In the genomic region with DNA sequence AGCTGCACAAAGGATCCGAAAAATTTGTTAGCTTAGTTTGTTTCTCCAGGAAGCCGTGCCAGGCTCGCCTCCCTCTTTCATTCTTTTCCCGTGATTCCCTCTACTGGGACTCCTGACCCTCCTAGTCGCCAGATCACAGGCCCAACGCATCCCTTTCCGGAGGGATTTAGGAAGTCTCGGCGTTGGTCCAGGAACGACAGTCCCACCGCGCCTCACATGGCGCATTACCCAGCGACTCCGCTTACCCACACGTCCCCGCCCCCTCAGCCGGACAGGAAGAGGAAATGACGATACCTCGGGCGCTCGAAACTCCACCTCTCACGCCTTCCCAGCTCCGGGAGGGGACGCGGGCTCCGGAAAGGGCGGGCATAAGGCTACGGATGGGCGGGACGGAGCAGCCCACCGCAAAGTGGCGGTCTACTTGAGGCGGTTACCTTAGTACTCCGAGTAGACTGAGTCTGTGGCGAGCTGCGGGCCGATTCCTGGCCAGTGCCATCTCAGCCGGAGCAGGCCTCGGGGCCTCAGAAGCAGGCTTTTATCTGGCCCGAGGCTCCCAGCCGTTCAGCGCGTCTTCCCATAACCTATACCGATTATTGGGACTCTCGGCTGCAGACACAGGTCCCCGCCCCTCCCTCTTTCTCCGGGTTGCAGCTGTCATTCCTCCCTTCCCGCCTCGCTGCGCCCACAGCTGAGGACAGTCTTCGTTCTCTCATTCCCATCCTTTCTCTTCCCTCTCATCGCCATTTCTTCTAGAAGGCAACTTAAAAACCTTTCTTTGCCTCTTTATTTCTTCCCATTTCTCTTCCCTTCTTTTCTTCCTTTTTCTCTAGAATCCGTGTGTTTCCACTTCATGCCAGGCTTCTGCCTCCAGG, we compare ENCODE assay signal across 1 cellular context.
TF ChIP-seq lines count a peak whose summit lies in the region.

A gene with protein sequence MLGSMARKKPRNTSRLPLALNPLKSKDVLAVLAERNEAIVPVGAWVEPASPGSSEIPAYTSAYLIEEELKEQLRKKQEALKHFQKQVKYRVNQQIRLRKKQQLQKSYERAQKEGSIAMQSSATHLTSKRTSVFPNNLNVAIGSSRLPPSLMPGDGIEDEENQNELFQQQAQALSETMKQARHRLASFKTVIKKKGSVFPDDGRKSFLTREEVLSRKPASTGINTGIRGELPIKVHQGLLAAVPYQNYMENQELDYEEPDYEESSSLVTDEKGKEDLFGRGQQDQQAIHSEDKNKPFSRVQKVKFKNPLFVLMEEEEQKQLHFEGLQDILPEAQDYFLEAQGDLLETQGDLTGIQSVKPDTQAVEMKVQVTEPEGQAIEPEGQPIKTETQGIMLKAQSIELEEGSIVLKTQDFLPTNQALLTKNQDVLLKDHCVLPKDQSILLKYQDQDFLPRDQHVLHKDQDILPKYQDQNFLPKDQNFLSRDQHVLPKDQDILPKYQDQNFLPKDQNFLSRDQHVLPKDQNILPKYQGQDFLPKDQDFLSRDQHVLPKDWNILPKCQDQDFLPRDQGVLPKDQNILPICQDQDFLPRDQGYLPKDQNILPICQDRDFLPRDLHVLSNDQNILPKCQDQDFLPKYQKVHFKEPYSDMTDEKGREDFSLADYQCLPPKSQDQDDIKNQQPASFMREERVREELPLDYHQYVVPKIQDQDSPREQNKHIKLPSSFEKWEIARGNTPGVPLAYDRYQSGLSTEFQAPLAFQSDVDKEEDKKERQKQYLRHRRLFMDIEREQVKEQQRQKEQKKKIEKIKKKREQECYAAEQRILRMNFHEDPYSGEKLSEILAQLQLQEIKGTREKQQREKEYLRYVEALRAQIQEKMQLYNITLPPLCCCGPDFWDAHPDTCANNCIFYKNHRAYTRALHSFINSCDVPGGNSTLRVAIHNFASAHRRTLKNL (plus strand): TSS at position 450 of the 872 bp plus-strand sequence. CDS start 531 bp downstream, outside the sequence.

TF ChIP-seq in HepG2, 621 proteins besides CTCF, POLR2A, EP300 and RAD21 (continued from another document and continues in another):
- TF ChIP-seq, protein P1, sequence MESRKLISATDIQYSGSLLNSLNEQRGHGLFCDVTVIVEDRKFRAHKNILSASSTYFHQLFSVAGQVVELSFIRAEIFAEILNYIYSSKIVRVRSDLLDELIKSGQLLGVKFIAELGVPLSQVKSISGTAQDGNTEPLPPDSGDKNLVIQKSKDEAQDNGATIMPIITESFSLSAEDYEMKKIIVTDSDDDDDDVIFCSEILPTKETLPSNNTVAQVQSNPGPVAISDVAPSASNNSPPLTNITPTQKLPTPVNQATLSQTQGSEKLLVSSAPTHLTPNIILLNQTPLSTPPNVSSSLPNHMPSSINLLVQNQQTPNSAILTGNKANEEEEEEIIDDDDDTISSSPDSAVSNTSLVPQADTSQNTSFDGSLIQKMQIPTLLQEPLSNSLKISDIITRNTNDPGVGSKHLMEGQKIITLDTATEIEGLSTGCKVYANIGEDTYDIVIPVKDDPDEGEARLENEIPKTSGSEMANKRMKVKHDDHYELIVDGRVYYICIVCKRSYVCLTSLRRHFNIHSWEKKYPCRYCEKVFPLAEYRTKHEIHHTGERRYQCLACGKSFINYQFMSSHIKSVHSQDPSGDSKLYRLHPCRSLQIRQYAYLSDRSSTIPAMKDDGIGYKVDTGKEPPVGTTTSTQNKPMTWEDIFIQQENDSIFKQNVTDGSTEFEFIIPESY (CRISPR knock-in tag; IDR thresholded peaks at IDR 0.05): no peak
- TF ChIP-seq ZNF879 (CRISPR knock-in tag; IDR thresholded peaks at IDR 0.05) (no peak), RFXANK (CRISPR knock-in tag; IDR thresholded peaks at IDR 0.05) (no peak; the same call in 1 of the 2 replicates), ZNF605 (CRISPR knock-in tag; IDR thresholded peaks at IDR 0.05) (0 out of 2 replicates have a peak, but pooled peaks have one; percentile 60), ZNF562 (CRISPR knock-in tag; IDR thresholded peaks at IDR 0.05; ENCODE audit: borderline replicate concordance) (no peak), ZNF577 (CRISPR knock-in tag; IDR thresholded peaks at IDR 0.05; ENCODE audit: borderline replicate concordance, low read depth) (no peak), RNF2 (conservative IDR thresholded peaks at IDR 0.05; ENCODE audit: low read depth) (no peak), NFIB (CRISPR knock-in tag; IDR thresholded peaks at IDR 0.05; ENCODE audit: borderline replicate concordance) (no peak), ZNF781 (CRISPR knock-in tag; IDR thresholded peaks at IDR 0.05; ENCODE audit: borderline replicate concordance, not compliant biosample characterization) (no peak), KLF16 (CRISPR knock-in tag; IDR thresholded peaks at IDR 0.05) (no peak; a peak in 1 of 4 replicates), ZNF629 (CRISPR knock-in tag; conservative IDR thresholded peaks at IDR 0.05) (no peak), HMG20A (CRISPR knock-in tag; IDR thresholded peaks at IDR 0.05; ENCODE audit: borderline replicate concordance) (no peak), NAIF1 (CRISPR knock-in tag; IDR thresholded peaks at IDR 0.05; ENCODE audit: borderline replicate concordance) (peak; percentile 57; the same call in 1 of the 2 replicates), ZNF101 (CRISPR knock-in tag; IDR thresholded peaks at IDR 0.05; ENCODE audit: borderline replicate concordance, low read depth) (peak; percentile 62; the same call in 1 of the 2 replicates), ARID5B (CRISPR knock-in tag; IDR thresholded peaks at IDR 0.05) (peak; percentile 49; the same call in 1 of the 2 replicates), ZNF556 (CRISPR knock-in tag; IDR thresholded peaks at IDR 0.05; ENCODE audit: borderline replicate concordance) (peak; percentile 60; the same call in 1 of the 2 replicates), CBFB (CRISPR knock-in tag; IDR thresholded peaks at IDR 0.05) (no peak; the same call in 1 of the 2 replicates)
- TF ChIP-seq, protein P2, sequence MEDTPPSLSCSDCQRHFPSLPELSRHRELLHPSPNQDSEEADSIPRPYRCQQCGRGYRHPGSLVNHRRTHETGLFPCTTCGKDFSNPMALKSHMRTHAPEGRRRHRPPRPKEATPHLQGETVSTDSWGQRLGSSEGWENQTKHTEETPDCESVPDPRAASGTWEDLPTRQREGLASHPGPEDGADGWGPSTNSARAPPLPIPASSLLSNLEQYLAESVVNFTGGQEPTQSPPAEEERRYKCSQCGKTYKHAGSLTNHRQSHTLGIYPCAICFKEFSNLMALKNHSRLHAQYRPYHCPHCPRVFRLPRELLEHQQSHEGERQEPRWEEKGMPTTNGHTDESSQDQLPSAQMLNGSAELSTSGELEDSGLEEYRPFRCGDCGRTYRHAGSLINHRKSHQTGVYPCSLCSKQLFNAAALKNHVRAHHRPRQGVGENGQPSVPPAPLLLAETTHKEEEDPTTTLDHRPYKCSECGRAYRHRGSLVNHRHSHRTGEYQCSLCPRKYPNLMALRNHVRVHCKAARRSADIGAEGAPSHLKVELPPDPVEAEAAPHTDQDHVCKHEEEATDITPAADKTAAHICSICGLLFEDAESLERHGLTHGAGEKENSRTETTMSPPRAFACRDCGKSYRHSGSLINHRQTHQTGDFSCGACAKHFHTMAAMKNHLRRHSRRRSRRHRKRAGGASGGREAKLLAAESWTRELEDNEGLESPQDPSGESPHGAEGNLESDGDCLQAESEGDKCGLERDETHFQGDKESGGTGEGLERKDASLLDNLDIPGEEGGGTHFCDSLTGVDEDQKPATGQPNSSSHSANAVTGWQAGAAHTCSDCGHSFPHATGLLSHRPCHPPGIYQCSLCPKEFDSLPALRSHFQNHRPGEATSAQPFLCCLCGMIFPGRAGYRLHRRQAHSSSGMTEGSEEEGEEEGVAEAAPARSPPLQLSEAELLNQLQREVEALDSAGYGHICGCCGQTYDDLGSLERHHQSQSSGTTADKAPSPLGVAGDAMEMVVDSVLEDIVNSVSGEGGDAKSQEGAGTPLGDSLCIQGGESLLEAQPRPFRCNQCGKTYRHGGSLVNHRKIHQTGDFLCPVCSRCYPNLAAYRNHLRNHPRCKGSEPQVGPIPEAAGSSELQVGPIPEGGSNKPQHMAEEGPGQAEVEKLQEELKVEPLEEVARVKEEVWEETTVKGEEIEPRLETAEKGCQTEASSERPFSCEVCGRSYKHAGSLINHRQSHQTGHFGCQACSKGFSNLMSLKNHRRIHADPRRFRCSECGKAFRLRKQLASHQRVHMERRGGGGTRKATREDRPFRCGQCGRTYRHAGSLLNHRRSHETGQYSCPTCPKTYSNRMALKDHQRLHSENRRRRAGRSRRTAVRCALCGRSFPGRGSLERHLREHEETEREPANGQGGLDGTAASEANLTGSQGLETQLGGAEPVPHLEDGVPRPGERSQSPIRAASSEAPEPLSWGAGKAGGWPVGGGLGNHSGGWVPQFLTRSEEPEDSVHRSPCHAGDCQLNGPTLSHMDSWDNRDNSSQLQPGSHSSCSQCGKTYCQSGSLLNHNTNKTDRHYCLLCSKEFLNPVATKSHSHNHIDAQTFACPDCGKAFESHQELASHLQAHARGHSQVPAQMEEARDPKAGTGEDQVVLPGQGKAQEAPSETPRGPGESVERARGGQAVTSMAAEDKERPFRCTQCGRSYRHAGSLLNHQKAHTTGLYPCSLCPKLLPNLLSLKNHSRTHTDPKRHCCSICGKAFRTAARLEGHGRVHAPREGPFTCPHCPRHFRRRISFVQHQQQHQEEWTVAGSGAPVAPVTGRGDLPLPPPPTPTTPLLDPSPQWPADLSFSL (CRISPR knock-in tag; IDR thresholded peaks at IDR 0.05): no peak
- TF ChIP-seq, protein P3, sequence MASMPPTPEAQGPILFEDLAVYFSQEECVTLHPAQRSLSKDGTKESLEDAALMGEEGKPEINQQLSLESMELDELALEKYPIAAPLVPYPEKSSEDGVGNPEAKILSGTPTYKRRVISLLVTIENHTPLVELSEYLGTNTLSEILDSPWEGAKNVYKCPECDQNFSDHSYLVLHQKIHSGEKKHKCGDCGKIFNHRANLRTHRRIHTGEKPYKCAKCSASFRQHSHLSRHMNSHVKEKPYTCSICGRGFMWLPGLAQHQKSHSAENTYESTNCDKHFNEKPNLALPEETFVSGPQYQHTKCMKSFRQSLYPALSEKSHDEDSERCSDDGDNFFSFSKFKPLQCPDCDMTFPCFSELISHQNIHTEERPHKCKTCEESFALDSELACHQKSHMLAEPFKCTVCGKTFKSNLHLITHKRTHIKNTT (CRISPR knock-in tag; IDR thresholded peaks at IDR 0.05): no peak
- TF ChIP-seq, protein P4, sequence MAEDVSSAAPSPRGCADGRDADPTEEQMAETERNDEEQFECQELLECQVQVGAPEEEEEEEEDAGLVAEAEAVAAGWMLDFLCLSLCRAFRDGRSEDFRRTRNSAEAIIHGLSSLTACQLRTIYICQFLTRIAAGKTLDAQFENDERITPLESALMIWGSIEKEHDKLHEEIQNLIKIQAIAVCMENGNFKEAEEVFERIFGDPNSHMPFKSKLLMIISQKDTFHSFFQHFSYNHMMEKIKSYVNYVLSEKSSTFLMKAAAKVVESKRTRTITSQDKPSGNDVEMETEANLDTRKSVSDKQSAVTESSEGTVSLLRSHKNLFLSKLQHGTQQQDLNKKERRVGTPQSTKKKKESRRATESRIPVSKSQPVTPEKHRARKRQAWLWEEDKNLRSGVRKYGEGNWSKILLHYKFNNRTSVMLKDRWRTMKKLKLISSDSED (CRISPR knock-in tag; IDR thresholded peaks at IDR 0.05): no peak
- TF ChIP-seq, protein P5, sequence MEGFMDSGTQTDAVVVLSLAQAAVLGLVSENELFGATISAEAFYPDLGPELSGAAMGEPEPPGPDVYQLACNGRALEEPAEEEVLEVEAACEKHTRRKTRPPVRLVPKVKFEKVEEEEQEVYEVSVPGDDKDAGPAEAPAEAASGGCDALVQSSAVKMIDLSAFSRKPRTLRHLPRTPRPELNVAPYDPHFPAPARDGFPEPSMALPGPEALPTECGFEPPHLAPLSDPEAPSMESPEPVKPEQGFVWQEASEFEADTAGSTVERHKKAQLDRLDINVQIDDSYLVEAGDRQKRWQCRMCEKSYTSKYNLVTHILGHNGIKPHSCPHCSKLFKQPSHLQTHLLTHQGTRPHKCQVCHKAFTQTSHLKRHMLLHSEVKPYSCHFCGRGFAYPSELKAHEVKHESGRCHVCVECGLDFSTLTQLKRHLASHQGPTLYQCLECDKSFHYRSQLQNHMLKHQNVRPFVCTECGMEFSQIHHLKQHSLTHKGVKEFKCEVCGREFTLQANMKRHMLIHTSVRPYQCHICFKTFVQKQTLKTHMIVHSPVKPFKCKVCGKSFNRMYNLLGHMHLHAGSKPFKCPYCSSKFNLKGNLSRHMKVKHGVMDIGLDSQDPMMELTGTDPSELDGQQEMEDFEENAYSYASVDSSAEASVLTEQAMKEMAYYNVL (CRISPR knock-in tag; IDR thresholded peaks at IDR 0.05; ENCODE audit: borderline replicate concordance): peak; percentile 44; the same call in 1 of the 2 replicates
